1 cellular context compared by ENCODE assay signal in genomic region chr2:237199577-237199976, GRCh38.
TF ChIP-seq lines count a peak whose summit lies in the region.

No MANE protein-coding gene starts in this region.

TF ChIP-seq in GM23338, 12 proteins besides CTCF, POLR2A, EP300 and RAD21 (continued from another document):
- TF ChIP-seq ZNF462 (CRISPR knock-in tag; IDR thresholded peaks at IDR 0.05) (no peak), ZNF331 (CRISPR knock-in tag; IDR thresholded peaks at IDR 0.05; ENCODE audit: low read depth) (no peak), NANOG (IDR thresholded peaks at IDR 0.05; ENCODE audit: borderline replicate concordance) (no peak), ZNF114 (CRISPR knock-in tag; IDR thresholded peaks at IDR 0.05) (no peak), POLR2AphosphoS5 (IDR thresholded peaks at IDR 0.05; ENCODE audit: low read depth) (no peak), REST (IDR thresholded peaks at IDR 0.05; ENCODE audit: unreplicated experiment) (no peak), CREB1 (CRISPR knock-in tag; IDR thresholded peaks at IDR 0.05; ENCODE audit: low read depth) (no peak)
TF ChIP-seq in GM23338: peak in this region for 0.
